Comparison of ENCODE assay signal across 10 cellular contexts in genomic region chr7:26910221-26910620, GRCh38. TPM values are rescaled to one million over a fixed set of nuclear protein-coding genes. Genes with fewer than 3 reads are reported as not detected.
DNase-seq lines count a peak whose midpoint lies in the region; TF ChIP-seq lines count a peak whose summit lies in the region.
"Had no signal": no experiment of that assay in that cellular context is flagged by ENCODE, and none has a peak within 500 bp of the region (broad histone marks: within the 10 kb centered on the region; RNA-seq: fewer than 3 reads in every experiment).

No MANE protein-coding gene starts in this region.

- in situ Hi-C loops in astrocyte of the cerebellum (cut with HindIII; ENCODE audit: low sequenced_read_pairs) = no loop called here

- DNase-seq in AG20443 (ENCODE audit: low spot score) (peak; percentile 37), HT-29 (ENCODE audit: low spot score) (peak; percentile 60), astrocyte of the cerebellum (ENCODE audit: low read depth) (peak; percentile 3), kidney glomerular epithelial cell (lab: John Stamatoyannopoulos, UW) (peak; percentile 8), NCI-H446 (lab: John Stamatoyannopoulos, UW) (no peak), NCI-H748 (lab: John Stamatoyannopoulos, UW; ENCODE audit: unreplicated experiment) (no peak), middle frontal gyrus (ENCODE audit: extremely low spot score, low spot score) (no peak), NOMO-1 treated with dmso at 0.1 percent for 144 hours (lab: John Stamatoyannopoulos, UW; ENCODE audit: unreplicated experiment) (no peak)
- DNase-seq: dorsolateral prefrontal cortex, NCI-H2107 had no signal

- H3K4me3 ChIP-seq in astrocyte of the cerebellum (ENCODE audit: low read depth, low read length) = no peak overlapping the region
- H3K4me3 ChIP-seq: dorsolateral prefrontal cortex had no signal

- TF ChIP-seq CTCF in astrocyte of the cerebellum (IDR thresholded peaks at IDR 0.05; ENCODE audit: low read depth, low read length, missing control alignments) = no peak

RNA-seq across cellular contexts. Expression of gene SKAP2, which starts 45.8 kb away (rescaled TPM):
- 12.3 and 16.3 TPM in 2 replicates for total RNA-seq in HT-29 (2014; rRNA removed; shearing (Covaris generic))

Comparison
In these comparisons a context has a peak if more than half of its experiments do, and no peak if none do; other contexts are left out.
1. DNase-seq: peak in AG20443 (single experiment), HT-29 (single experiment), astrocyte of the cerebellum (single experiment) and kidney glomerular epithelial cell (single experiment); none in NCI-H446 (0 of 2), NCI-H748 (single experiment), middle frontal gyrus (single experiment) and NOMO-1 treated with dmso at 0.1 percent for 144 hours (single experiment).